Comparison of ENCODE assay signal across 17 cellular contexts in the genomic region with DNA sequence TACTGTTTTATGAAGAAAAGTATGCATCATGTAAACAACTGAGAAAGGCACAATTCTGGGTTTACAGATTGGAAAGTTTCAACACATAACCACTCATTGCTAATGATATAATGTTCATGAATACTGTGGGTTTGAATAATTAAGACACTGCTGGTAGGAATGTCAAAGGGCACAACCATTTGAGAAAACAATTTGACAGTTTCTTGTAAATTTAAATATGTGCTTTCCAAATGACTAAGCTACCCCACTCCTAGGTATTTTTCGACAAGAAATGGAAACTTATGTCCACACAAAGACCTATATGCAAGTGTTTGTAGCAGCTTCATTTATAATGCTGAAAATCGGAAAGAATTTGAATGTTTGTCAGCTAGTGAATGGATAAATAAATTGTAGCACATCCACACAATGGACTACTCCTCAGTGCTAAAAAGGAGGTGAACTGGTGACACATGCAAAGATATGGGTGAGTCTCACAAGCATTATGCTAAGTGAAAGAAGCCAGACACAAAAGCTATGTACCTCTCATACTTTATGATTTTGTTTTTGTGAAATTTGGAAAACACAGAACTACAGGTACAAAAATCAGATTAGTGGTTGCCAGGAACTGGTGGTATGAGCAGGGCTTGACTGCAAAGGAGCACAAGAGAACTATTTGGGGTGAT.
"Had no signal": no experiment of that assay in that cellular context is flagged by ENCODE, and none has a peak within 500 bp of the region (broad histone marks: within the 10 kb centered on the region; RNA-seq: fewer than 3 reads in every experiment).

No MANE protein-coding gene starts in this region.

- ATAC-seq: left ventricle myocardium superior; mucosa of descending colon; naive thymus-derived CD4-positive, alpha-beta T cell; pancreas had no signal

- H3K27ac ChIP-seq: pancreas, sigmoid colon, spleen, tibial nerve, vagina had no signal

- H3K4me3 ChIP-seq: mucosa of descending colon, pancreas, sigmoid colon, spleen, tibial nerve, vagina had no signal

- H3K9me3 ChIP-seq: mucosa of descending colon, pancreas, vagina had no signal

- H3K27me3 ChIP-seq: pancreas, tibial nerve, vagina had no signal

- H3K4me3 Mint-ChIP-seq: memory B cell; naive thymus-derived CD4-positive, alpha-beta T cell had no signal

- H3K36me3 ChIP-seq: pancreas, sigmoid colon, spleen, tibial nerve, vagina had no signal

- H3K27ac Mint-ChIP-seq: memory B cell had no signal

- DNase-seq: activated gamma-delta T cell treated with Interleukin-2 at 50 U/mL for 16 hours; aorta; cortex of kidney; effector CD8-positive, alpha-beta T cell; foreskin melanocyte; head of caudate nucleus; kidney glomerular epithelial cell; left ventricle myocardium superior; mucosa of descending colon; naive thymus-derived CD4-positive, alpha-beta T cell; pancreas; sigmoid colon; spleen; SW 1271 had no signal
